Comparison of ENCODE assay signal across 22 cellular contexts in genomic region chrX:114472788-114473187, GRCh38.
"Had no signal": no experiment of that assay in that cellular context is flagged by ENCODE, and none has a peak within 500 bp of the region (broad histone marks: within the 10 kb centered on the region; RNA-seq: fewer than 3 reads in every experiment).

No MANE protein-coding gene starts in this region.

- H3K4me1 ChIP-seq: ascending aorta had no signal

- H3K4me1 Mint-ChIP-seq: activated naive CD8-positive, alpha-beta T cell treated with anti-CD3 and anti-CD28 coated beads, Interleukin-2, amount 50 U/mL, for 24 hours; brain; central memory CD8-positive, alpha-beta T cell had no signal

- H3K27ac Mint-ChIP-seq: activated CD8-positive, alpha-beta T cell treated with anti-CD3 and anti-CD28 coated beads, Interleukin-2, amount 10 ng/mL, durations not matched to agents 7 days and 5 days; activated naive CD4-positive, alpha-beta T cell treated with anti-CD3 and anti-CD28 coated beads, Interleukin-2, amount 50 U/mL, for 72 hours; activated naive CD8-positive, alpha-beta T cell treated with anti-CD3 and anti-CD28 coated beads, Interleukin-2, amount 50 U/mL, for 24 hours; brain; T-helper 1 cell treated with Interleukin-12 subunit alpha and Interleukin-12 subunit beta and Interleukin-4 antibody, amounts not matched to agents 30 μg/mL and 1 μg/mL, for 36 hours had no signal

- H3K36me3 Mint-ChIP-seq: activated naive CD4-positive, alpha-beta T cell treated with anti-CD3 and anti-CD28 coated beads, Interleukin-2, amount 50 U/mL, for 72 hours; brain had no signal

- ATAC-seq: activated CD8-positive, alpha-beta T cell treated with anti-CD3 and anti-CD28 coated beads, Interleukin-2, amount 10 ng/mL, durations not matched to agents 7 days and 5 days; activated naive CD4-positive, alpha-beta T cell treated with anti-CD3 and anti-CD28 coated beads, Interleukin-2, amount 50 U/mL, for 72 hours; activated naive CD8-positive, alpha-beta T cell treated with anti-CD3 and anti-CD28 coated beads, Interleukin-2, amount 50 U/mL, for 24 hours; PC-3 had no signal

- DNase-seq: activated CD4-positive, alpha-beta T cell treated with anti-CD3 and anti-CD28 coated beads for 48 hours; activated CD4-positive, alpha-beta T cell treated with anti-CD3 and anti-CD28 coated beads, Interleukin-2, amount 50 U/mL, for 4 hours; activated CD4-positive, CD25-positive, alpha-beta regulatory T cell treated with anti-CD3 and anti-CD28 coated beads, Interleukin-2, amount 50 U/mL, for 72 hours; activated CD8-positive, alpha-beta memory T cell treated with anti-CD3 and anti-CD28 coated beads, Interleukin-2, amount 50 U/mL, for 48 hours; activated CD8-positive, alpha-beta T cell treated with anti-CD3 and anti-CD28 coated beads, Interleukin-2, amount 10 ng/mL, durations not matched to agents 7 days and 5 days; activated naive CD4-positive, alpha-beta T cell treated with Interleukin-2 at 50 U/mL for 16 hours; activated naive CD8-positive, alpha-beta T cell treated with anti-CD3 and anti-CD28 coated beads, Interleukin-2, amount 50 U/mL, for 24 hours; activated T-cell treated with anti-CD3 and anti-CD28 coated beads, Interleukin-2, amount 50 U/mL, for 1 hour; amniotic stem cell; NCI-H1048; NCI-H146; NCI-H187 treated with DMSO at 0.1 percent for 48 hours; NCI-H2081 treated with DMSO at 0.1 percent for 48 hours; NCI-H446; NCI-H524; PC-3; SHP77 treated with DMSO at 0.1 percent for 48 hours had no signal

- H3K4me3 Mint-ChIP-seq: activated CD8-positive, alpha-beta T cell treated with anti-CD3 and anti-CD28 coated beads, Interleukin-2, amount 10 ng/mL, durations not matched to agents 7 days and 5 days; activated naive CD8-positive, alpha-beta T cell treated with anti-CD3 and anti-CD28 coated beads, Interleukin-2, amount 50 U/mL, for 24 hours; brain; central memory CD8-positive, alpha-beta T cell; T-helper 1 cell treated with Interleukin-12 subunit alpha and Interleukin-12 subunit beta and Interleukin-4 antibody, amounts not matched to agents 30 μg/mL and 1 μg/mL, for 36 hours had no signal

- H3K4me3 ChIP-seq: ascending aorta had no signal

- H3K9me3 ChIP-seq: ascending aorta had no signal

- H3K27me3 ChIP-seq: ascending aorta had no signal

- H3K27me3 Mint-ChIP-seq: activated naive CD8-positive, alpha-beta T cell treated with anti-CD3 and anti-CD28 coated beads, Interleukin-2, amount 50 U/mL, for 24 hours; brain; central memory CD8-positive, alpha-beta T cell had no signal

- H3K36me3 ChIP-seq: ascending aorta had no signal

- H3K9me3 Mint-ChIP-seq: activated naive CD8-positive, alpha-beta T cell treated with anti-CD3 and anti-CD28 coated beads, Interleukin-2, amount 50 U/mL, for 24 hours; brain; T-helper 1 cell treated with Interleukin-12 subunit alpha and Interleukin-12 subunit beta and Interleukin-4 antibody, amounts not matched to agents 30 μg/mL and 1 μg/mL, for 36 hours had no signal

- H3K27ac ChIP-seq: ascending aorta had no signal
